Comparison of ENCODE assay signal across 10 cellular contexts in the genomic region with DNA sequence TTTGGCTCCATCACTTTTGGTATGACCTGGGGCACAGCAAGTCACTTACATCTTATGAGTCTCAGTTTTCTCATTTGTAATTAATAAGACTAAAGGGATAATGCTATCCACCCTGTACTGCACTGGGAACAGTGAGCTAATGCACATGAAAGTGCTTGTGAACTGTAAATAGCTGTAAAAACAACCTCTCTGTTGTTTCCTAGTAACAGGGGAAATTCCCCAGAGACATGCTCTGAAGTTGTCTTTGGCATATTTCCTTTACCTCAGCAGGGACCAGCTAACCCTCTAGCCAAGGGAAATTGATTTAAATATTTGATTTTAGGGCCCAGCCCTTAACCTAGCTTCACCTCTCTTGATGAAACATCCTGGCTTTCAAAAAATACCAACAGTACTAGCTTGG. TPM values are rescaled to one million over a fixed set of nuclear protein-coding genes. Genes with fewer than 3 reads are reported as not detected.
DNase-seq lines count a peak whose midpoint lies in the region; ATAC-seq lines count a peak whose summit lies in the region.
"Had no signal": no experiment of that assay in that cellular context is flagged by ENCODE, and none has a peak within 500 bp of the region (broad histone marks: within the 10 kb centered on the region; RNA-seq: fewer than 3 reads in every experiment).

No MANE protein-coding gene starts in this region.

- H3K27ac Mint-ChIP-seq in activated naive CD8-positive, alpha-beta T cell: peak overlapping the region; percentile 28
- no peak overlapping the region for H3K27ac Mint-ChIP-seq in activated naive CD8-positive, alpha-beta T cell treated with anti-CD3 and anti-CD28 coated beads for 36 hours
- peak overlapping the region; percentile 88 for H3K27ac Mint-ChIP-seq in T-helper 17 cell
- peak overlapping the region; percentile 81 for H3K27ac Mint-ChIP-seq in stimulated activated memory B cell treated with anti-CD40 and anti-IgM and Interleukin-4, amounts not matched to agents 10 μg/mL and 1 μg/mL and 100 μg/mL, for 72 hours

- H3K36me3 Mint-ChIP-seq in activated naive CD8-positive, alpha-beta T cell: peaks cover 3% of the 10 kb centered on the region
- no peaks in the 10 kb centered on the region for H3K36me3 Mint-ChIP-seq in activated naive CD8-positive, alpha-beta T cell treated with anti-CD3 and anti-CD28 coated beads for 36 hours
- no peaks in the 10 kb centered on the region for H3K36me3 Mint-ChIP-seq in T-helper 17 cell (ENCODE audit: low read depth)
- no peaks in the 10 kb centered on the region for H3K36me3 Mint-ChIP-seq in stimulated activated memory B cell treated with anti-CD40 and anti-IgM and Interleukin-4, amounts not matched to agents 10 μg/mL and 1 μg/mL and 100 μg/mL, for 72 hours

- H3K9me3 Mint-ChIP-seq in activated naive CD8-positive, alpha-beta T cell (ENCODE audit: low read depth): peaks cover 4% of the 10 kb centered on the region
- peaks cover 9% of the 10 kb centered on the region for H3K9me3 Mint-ChIP-seq in activated naive CD8-positive, alpha-beta T cell treated with anti-CD3 and anti-CD28 coated beads for 36 hours
- peaks cover 3% of the 10 kb centered on the region for H3K9me3 Mint-ChIP-seq in stimulated activated memory B cell treated with anti-CD40 and anti-IgM and Interleukin-4, amounts not matched to agents 10 μg/mL and 1 μg/mL and 100 μg/mL, for 72 hours

- H3K4me3 Mint-ChIP-seq in activated naive CD8-positive, alpha-beta T cell: no peak overlapping the region
- H3K4me3 Mint-ChIP-seq in activated naive CD8-positive, alpha-beta T cell treated with anti-CD3 and anti-CD28 coated beads for 36 hours: no peak overlapping the region
- peak overlapping the region; percentile 4 for H3K4me3 Mint-ChIP-seq in T-helper 17 cell
- H3K4me3 Mint-ChIP-seq in stimulated activated memory B cell treated with anti-CD40 and anti-IgM and Interleukin-4, amounts not matched to agents 10 μg/mL and 1 μg/mL and 100 μg/mL, for 72 hours: no peak overlapping the region

- no peak for DNase-seq in activated naive CD8-positive, alpha-beta T cell treated with anti-CD3 and anti-CD28 coated beads for 36 hours
- no peak for DNase-seq in T-helper 17 cell
- DNase-seq in left cardiac atrium: no peak
- DNase-seq in NCI-H345 (lab: John Stamatoyannopoulos, UW): no peak
- no peak for DNase-seq in activated gamma-delta T cell treated with Interleukin-2 at 50 U/mL for 16 hours
- DNase-seq: DMS79 treated with DMSO at 0.1 percent for 48 hours had no signal

- intact Hi-C loops in left cardiac atrium (cut with DNase I): no loop called here

- H3K27me3 Mint-ChIP-seq in activated naive CD8-positive, alpha-beta T cell: no peaks in the 10 kb centered on the region
- no peaks in the 10 kb centered on the region for H3K27me3 Mint-ChIP-seq in activated naive CD8-positive, alpha-beta T cell treated with anti-CD3 and anti-CD28 coated beads for 36 hours
- no peaks in the 10 kb centered on the region for H3K27me3 Mint-ChIP-seq in T-helper 17 cell
- no peaks in the 10 kb centered on the region for H3K27me3 Mint-ChIP-seq in stimulated activated memory B cell treated with anti-CD40 and anti-IgM and Interleukin-4, amounts not matched to agents 10 μg/mL and 1 μg/mL and 100 μg/mL, for 72 hours

- peaks cover 59% of the 10 kb centered on the region for H3K4me1 Mint-ChIP-seq in activated naive CD8-positive, alpha-beta T cell (ENCODE audit: low read depth)
- peaks cover 33% of the 10 kb centered on the region for H3K4me1 Mint-ChIP-seq in activated naive CD8-positive, alpha-beta T cell treated with anti-CD3 and anti-CD28 coated beads for 36 hours
- peaks cover 32% of the 10 kb centered on the region for H3K4me1 Mint-ChIP-seq in T-helper 17 cell
- peaks cover 59% of the 10 kb centered on the region for H3K4me1 Mint-ChIP-seq in stimulated activated memory B cell treated with anti-CD40 and anti-IgM and Interleukin-4, amounts not matched to agents 10 μg/mL and 1 μg/mL and 100 μg/mL, for 72 hours

- ATAC-seq in HG02763 (IDR thresholded peaks at IDR 0.05; ENCODE audit: unreplicated experiment) (peak; percentile 45), T-helper 17 cell (peak; percentile 92), left cardiac atrium (no peak)
- ATAC-seq in stimulated activated memory B cell treated with anti-CD40 and anti-IgM and Interleukin-4, amounts not matched to agents 10 μg/mL and 1 μg/mL and 100 μg/mL, for 72 hours: peak; percentile 89

- H3K9me3 ChIP-seq in T-helper 17 cell (ENCODE audit: control insufficient read depth, low read length, poor library complexity, severe bottlenecking): no peaks in the 10 kb centered on the region
- H3K9me3 ChIP-seq: neutrophil had no signal

RNA-seq across cellular contexts. Expression of a gene that starts 6.1 kb away (rescaled TPM):
- total RNA-seq in activated naive CD8-positive, alpha-beta T cell treated with anti-CD3 and anti-CD28 coated beads for 36 hours: under 1 TPM; 0.36 to 0.66 TPM
- total RNA-seq in T-helper 17 cell: 1 to 10 TPM; 1.9 to 5.5 TPM
- total RNA-seq in left cardiac atrium: 1 to 10 TPM; 1.4 to 3.1 TPM

Comparison
In these comparisons a context has a peak if more than half of its experiments do, and no peak if none do; other contexts are left out.
1. ATAC-seq: peak in HG02763 (single experiment), T-helper 17 cell (single experiment) and stimulated activated memory B cell treated with anti-CD40 and anti-IgM and Interleukin-4, amounts not matched to agents 10 μg/mL and 1 μg/mL and 100 μg/mL, for 72 hours (single experiment); none in left cardiac atrium (0 of 2).